ENCODE assay signal across 8 cellular contexts in the genomic region with DNA sequence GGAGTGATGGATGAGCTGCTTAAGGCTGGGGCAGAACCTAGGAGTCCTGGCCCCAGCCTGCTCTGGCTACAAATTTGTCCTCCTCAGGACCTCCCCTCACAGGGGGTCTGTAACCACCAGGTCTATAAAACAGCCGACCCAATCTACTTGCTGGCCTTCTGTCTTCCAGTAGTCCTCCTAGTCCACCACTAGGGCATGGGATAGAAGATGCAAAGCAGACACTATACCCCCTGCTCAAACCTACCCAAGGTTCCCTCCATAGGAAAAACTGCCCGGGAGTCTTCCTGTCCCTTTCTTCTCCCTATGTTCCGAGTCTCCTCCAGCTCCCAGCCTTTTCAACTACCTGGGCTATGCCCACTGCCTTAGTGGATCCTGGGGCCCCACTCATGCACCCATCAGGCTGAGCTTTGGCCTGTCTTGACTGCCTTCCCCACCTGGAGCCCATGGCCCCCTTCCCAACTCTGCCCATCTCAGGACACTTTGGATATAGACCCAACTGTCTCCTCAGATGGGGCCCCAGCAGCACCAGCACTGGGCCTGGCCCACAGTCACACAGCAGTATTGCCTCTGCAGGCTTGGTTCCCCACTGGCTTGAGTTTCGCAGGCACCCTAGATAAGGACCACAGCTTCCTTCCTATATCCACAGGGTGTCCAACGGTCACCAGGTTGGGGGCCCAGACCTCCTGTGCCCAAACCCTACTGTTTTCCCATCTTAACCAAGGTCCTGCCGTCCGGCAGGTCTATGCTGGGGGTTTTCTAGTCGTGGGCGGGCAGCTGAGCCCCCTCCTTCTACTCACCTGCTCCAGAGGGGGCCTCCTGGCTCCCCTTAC. TPM values are rescaled to one million over a fixed set of nuclear protein-coding genes. Genes with fewer than 3 reads are reported as not detected.
DNase-seq lines count a peak whose midpoint lies in the region; ATAC-seq and TF ChIP-seq lines count a peak whose summit lies in the region.

No MANE protein-coding gene starts in this region.

- ATAC-seq in esophagus mucosa: no peak

- WGBS in mammary epithelial cell (ENCODE audit: low coverage, missing lambda C conversion rate): 41% methylated on average over 8 of the region's 9 CpGs

- H3K36me3 ChIP-seq in BJ (ENCODE audit: control insufficient read depth, insufficient read depth, low read length): no peaks in the 10 kb centered on the region; the same call in 1 of the 2 replicates
- no peaks in the 10 kb centered on the region for H3K36me3 ChIP-seq in mammary epithelial cell (ENCODE audit: insufficient read depth, low read length)
- no peaks in the 10 kb centered on the region for H3K36me3 ChIP-seq in muscle layer of duodenum (ENCODE audit: control insufficient read depth in 1 of 2, insufficient read depth in 2 of 2, low read length in 2 of 2)

- CTCF ChIA-PET in BJ (lab: Yijun Ruan, JAX) (interaction anchor here (0.6 to 2.4 kb wide), 10 partner anchors 8 to 71 kb away, joined by 3 to 20 read pairs (median 4); partner anchors contain the start of genes HYAL2 and SEMA3B), mammary epithelial cell (lab: Charles Lee; ENCODE audit: low non-redundant PET) (interaction anchor here (0.6 kb wide), 1 partner anchor 251 kb away, joined by 9 read pairs; no protein-coding TSS in a partner anchor)

- 0 out of 2 replicates have a peak, but pooled peaks have one; percentile 6 for TF ChIP-seq CTCF in BJ (IDR thresholded peaks at IDR 0.05; ENCODE audit: insufficient read depth, low read depth, low read length)
- peak; percentile 30 for TF ChIP-seq CTCF in mammary epithelial cell (conservative IDR thresholded peaks at IDR 0.05 in 1 of 2, IDR thresholded peaks at IDR 0.05 in 1 of 2; ENCODE audit: extremely low read depth in 1 of 2, insufficient read depth in 1 of 2, low read depth in 1 of 2, low read length in 2 of 2)

- no peak for DNase-seq in BJ (ENCODE audit: low read depth)
- no peak for DNase-seq in Jurkat, Clone E6-1 (ENCODE audit: low read depth, low spot score)
- no peak for DNase-seq in mammary epithelial cell
- no peak for DNase-seq in superior temporal gyrus (ENCODE audit: extremely low spot score)
- DNase-seq in pons (ENCODE audit: low spot score): no peak
- DNase-seq in mesenteric fat pad (ENCODE audit: low spot score): no peak

- H3K9ac ChIP-seq in mammary epithelial cell (ENCODE audit: insufficient read depth, low read length): peak overlapping the region; percentile 84

- dilution Hi-C loops in mammary epithelial cell (cut with HindIII; ENCODE audit: low sequenced_read_pairs): no loop called here

- peak overlapping the region; percentile 72 for H3K27ac ChIP-seq in mammary epithelial cell (ENCODE audit: insufficient read depth, low read depth, low read length)
- H3K27ac ChIP-seq in muscle layer of duodenum (ENCODE audit: low read length): peak overlapping the region; percentile 88

- no TSS peak for BruUV-seq in mammary epithelial cell (replicated peaks; lab: Mats Ljungman, UMichigan)

- H2AFZ ChIP-seq in mammary epithelial cell (ENCODE audit: low read depth, low read length): no peak overlapping the region

- H3K9me3 ChIP-seq in mammary epithelial cell (replicated peaks; ENCODE audit: insufficient read depth, low read length) (no peaks in the 10 kb centered on the region), muscle layer of duodenum (ENCODE audit: control insufficient read depth in 1 of 2, low read length in 2 of 2) (no peaks in the 10 kb centered on the region)

- intact Hi-C loops in mammary epithelial cell (cut with micrococcal nuclease): no loop called here

- H3K4me3 ChIP-seq in BJ (ENCODE audit: low read depth, low read length): peak overlapping the region; percentile 54
- H3K4me3 ChIP-seq in Jurkat, Clone E6-1 (ENCODE audit: low read length): peak overlapping the region; percentile 94
- H3K4me3 ChIP-seq in mammary epithelial cell (replicated peaks in 1 of 3; ENCODE audit: insufficient read depth in 1 of 3, low read depth in 2 of 3, low read length in 3 of 3): peak overlapping the region; percentile 94 to 99 (median 96)
- H3K4me3 ChIP-seq in muscle layer of duodenum (ENCODE audit: low read depth in 1 of 2, low read length in 2 of 2): peak overlapping the region; percentile 76 to 77

- in situ Hi-C loops in mammary epithelial cell (cut with MboI; ENCODE audit: low sequenced_read_pairs in 2 of 2): no loop called here

- POLR2A ChIA-PET in BJ (lab: Charles Lee): interaction anchor here (0.5 kb wide), 2 partner anchors 33 to 35 kb away, joined by 3 to 4 read pairs; no protein-coding TSS in a partner anchor

- H4K20me1 ChIP-seq in mammary epithelial cell (ENCODE audit: insufficient read depth, low read length): no peaks in the 10 kb centered on the region

- H3K4me1 ChIP-seq in mammary epithelial cell (ENCODE audit: insufficient read depth, low read length) (peaks cover 18% of the 10 kb centered on the region), muscle layer of duodenum (ENCODE audit: control insufficient read depth in 1 of 2, insufficient read depth in 2 of 2, low read length in 2 of 2) (peaks cover 17 to 32% of the 10 kb centered on the region in 2 donors)

- H3K27me3 ChIP-seq in BJ (ENCODE audit: control insufficient read depth, insufficient read depth, low read length) (no peaks in the 10 kb centered on the region), mammary epithelial cell (ENCODE audit: insufficient read depth, low read length) (no peaks in the 10 kb centered on the region), muscle layer of duodenum (ENCODE audit: low read depth, low read length) (no peaks in the 10 kb centered on the region)

- H3K4me2 ChIP-seq in mammary epithelial cell (ENCODE audit: insufficient read depth, low read depth, low read length): peak overlapping the region; percentile 99

- H3K79me2 ChIP-seq in mammary epithelial cell (ENCODE audit: insufficient read depth, low read length): peaks cover 26% of the 10 kb centered on the region

RNA-seq across cellular contexts. Expression of gene HYAL3, which starts 1.1 kb away (rescaled TPM):
- 7.1 and 8.5 TPM in 2 replicates for polyA plus RNA-seq in BJ (2011; rRNA removed)
- 1.7 and 5.3 TPM in 2 replicates for polyA minus RNA-seq in BJ (2011; rRNA and poly(A)+ RNA removed)
- 7.3 TPM for polyA plus RNA-seq in Jurkat, Clone E6-1 (2012; ENCODE audit: insufficient read depth, insufficient read length)
- 10 to 100 TPM in 1 of 2 donors, 1 to 10 TPM in 1; 9.7 to 12.7 TPM for total RNA-seq in mammary epithelial cell
- polyA plus RNA-seq in mammary epithelial cell: 23.8 TPM
- 12.6 TPM for polyA minus RNA-seq in mammary epithelial cell
- 4.8 TPM for total RNA-seq in esophagus mucosa
- 1.4 TPM for total RNA-seq in mesenteric fat pad

RNA-seq across cellular contexts. Expression of gene NAA80, which starts 1.1 kb away (rescaled TPM):
- 3.6 and 5.8 TPM in 2 replicates for polyA plus RNA-seq in BJ (2011; rRNA removed)
- 5.7 and 6.0 TPM in 2 replicates for polyA minus RNA-seq in BJ (2011; rRNA and poly(A)+ RNA removed)
- 15.7 TPM for polyA plus RNA-seq in Jurkat, Clone E6-1 (2012; ENCODE audit: insufficient read depth, insufficient read length)
- 10 to 100 TPM in 1 of 2 donors, 1 to 10 TPM in 1; 8.3 to 20.9 TPM for total RNA-seq in mammary epithelial cell
- polyA plus RNA-seq in mammary epithelial cell: 14.6 TPM
- 71.3 TPM for polyA minus RNA-seq in mammary epithelial cell
- 7.6 TPM for total RNA-seq in esophagus mucosa
- total RNA-seq in mesenteric fat pad: 10.2 TPM

RNA-seq across cellular contexts. Expression of gene HYAL1, which starts 5.3 kb away (rescaled TPM):
- polyA plus RNA-seq in BJ (2011; rRNA removed): 0.10 and 0.12 TPM in 2 replicates
- polyA minus RNA-seq in BJ (2011; rRNA and poly(A)+ RNA removed): 0.14 and 0.41 TPM in 2 replicates
- not detected for polyA plus RNA-seq in Jurkat, Clone E6-1 (2012; ENCODE audit: insufficient read depth, insufficient read length)
- under 1 TPM; 0.17 to 0.40 TPM for total RNA-seq in mammary epithelial cell
- 2.5 TPM for polyA plus RNA-seq in mammary epithelial cell
- 7.8 TPM for polyA minus RNA-seq in mammary epithelial cell
- 4.1 TPM for total RNA-seq in esophagus mucosa
- total RNA-seq in mesenteric fat pad: 11.2 TPM

RNA-seq across cellular contexts. Expression of gene IFRD2, which starts 5.9 kb away (rescaled TPM):
- polyA plus RNA-seq in BJ (2011; rRNA removed): 22.0 and 56.7 TPM in 2 replicates
- 14.9 and 18.9 TPM in 2 replicates for polyA minus RNA-seq in BJ (2011; rRNA and poly(A)+ RNA removed)
- polyA plus RNA-seq in Jurkat, Clone E6-1 (2012; ENCODE audit: insufficient read depth, insufficient read length): 140 TPM
- 100 to 1,000 TPM in 1 of 2 donors, 10 to 100 TPM in 1; 65.5 to 117 TPM for total RNA-seq in mammary epithelial cell
- polyA plus RNA-seq in mammary epithelial cell: 122 TPM
- 94.5 TPM for polyA minus RNA-seq in mammary epithelial cell
- 65.8 TPM for total RNA-seq in esophagus mucosa
- 105 TPM for total RNA-seq in mesenteric fat pad

RNA-seq across cellular contexts. Expression of gene LSMEM2, which starts 19.2 kb away (rescaled TPM):
- polyA plus RNA-seq in BJ (2011; rRNA removed) (not detected in 2 replicates), mammary epithelial cell (0.05 TPM)
- polyA minus RNA-seq in BJ (2011; rRNA and poly(A)+ RNA removed): not detected in 2 replicates
- not detected for polyA plus RNA-seq in Jurkat, Clone E6-1 (2012; ENCODE audit: insufficient read depth, insufficient read length)
- total RNA-seq in mammary epithelial cell (under 1 TPM in 1 of 2 donors, not detected in 1; 0.19 TPM), esophagus mucosa (not detected), mesenteric fat pad (not detected)
- polyA minus RNA-seq in mammary epithelial cell: not detected
